Comparison of ENCODE assay signal across 25 cellular contexts in genomic region chr10:94879214-94879613, GRCh38. TPM values are rescaled to one million over a fixed set of nuclear protein-coding genes. Genes with fewer than 3 reads are reported as not detected.
"Had no signal": no experiment of that assay in that cellular context is flagged by ENCODE, and none has a peak within 500 bp of the region (broad histone marks: within the 10 kb centered on the region; RNA-seq: fewer than 3 reads in every experiment).

No MANE protein-coding gene starts in this region.

- H3K4me1 Mint-ChIP-seq: activated naive CD8-positive, alpha-beta T cell treated with anti-CD3 and anti-CD28 coated beads, Interleukin-2, amount 50 U/mL, for 24 hours; central memory CD8-positive, alpha-beta T cell had no signal

- ATAC-seq: activated CD4-positive, CD25-positive, alpha-beta regulatory T cell treated with anti-CD3 and anti-CD28 coated beads, Interleukin-2, amount 50 U/mL, for 24 hours; activated CD8-positive, alpha-beta T cell treated with anti-CD3 and anti-CD28 coated beads for 36 hours; activated naive CD4-positive, alpha-beta T cell treated with anti-CD3 and anti-CD28 coated beads, Interleukin-2, amount 50 U/mL, for 72 hours; activated naive CD8-positive, alpha-beta T cell treated with anti-CD3 and anti-CD28 coated beads, Interleukin-2, amount 50 U/mL, for 24 hours; body of pancreas had no signal

- H2AFZ ChIP-seq: PC-9 had no signal

- H3K9me3 ChIP-seq: ascending aorta, body of pancreas had no signal

- H3K4me2 ChIP-seq: PC-9 had no signal

- DNase-seq: activated CD4-positive, alpha-beta T cell treated with anti-CD3 and anti-CD28 coated beads for 4 hours; activated CD8-positive, alpha-beta memory T cell treated with anti-CD3 and anti-CD28 coated beads, Interleukin-2, amount 50 U/mL, for 48 hours; activated CD8-positive, alpha-beta T cell treated with anti-CD3 and anti-CD28 coated beads for 36 hours; activated effector memory CD4-positive, alpha-beta T cell treated with Interleukin-2 at 50 U/mL for 16 hours; activated naive CD4-positive, alpha-beta T cell; activated naive CD8-positive, alpha-beta T cell treated with anti-CD3 and anti-CD28 coated beads, Interleukin-2, amount 50 U/mL, for 24 hours; activated T-cell treated with anti-CD3 and anti-CD28 coated beads, Interleukin-2, amount 50 U/mL, for 1 hour; amniotic stem cell; body of pancreas; Kasumi-1; NCI-H1105 treated with DMSO at 0.1 percent for 48 hours; NCI-H146; NCI-H1930; NCI-H2171 treated with DMSO at 0.1 percent for 48 hours; NCI-H226; NCI-H510A; NCI-H526 treated with DMSO at 0.1 percent for 48 hours; PC-9; SHP77 treated with DMSO at 0.1 percent for 48 hours had no signal

- H3K27me3 ChIP-seq: ascending aorta, body of pancreas had no signal

- H3K27ac Mint-ChIP-seq: activated CD8-positive, alpha-beta T cell treated with anti-CD3 and anti-CD28 coated beads for 36 hours; activated naive CD4-positive, alpha-beta T cell treated with anti-CD3 and anti-CD28 coated beads, Interleukin-2, amount 50 U/mL, for 72 hours; activated naive CD8-positive, alpha-beta T cell treated with anti-CD3 and anti-CD28 coated beads, Interleukin-2, amount 50 U/mL, for 24 hours; T-helper 1 cell treated with Interleukin-12 subunit alpha and Interleukin-12 subunit beta and Interleukin-4 antibody, amounts not matched to agents 30 μg/mL and 1 μg/mL, for 36 hours had no signal

- H3K36me3 Mint-ChIP-seq: activated naive CD4-positive, alpha-beta T cell treated with anti-CD3 and anti-CD28 coated beads, Interleukin-2, amount 50 U/mL, for 72 hours had no signal

- H3K27ac ChIP-seq: ascending aorta, body of pancreas, PC-9 had no signal

- H3K4me3 Mint-ChIP-seq: activated CD8-positive, alpha-beta T cell treated with anti-CD3 and anti-CD28 coated beads for 36 hours; activated naive CD8-positive, alpha-beta T cell treated with anti-CD3 and anti-CD28 coated beads, Interleukin-2, amount 50 U/mL, for 24 hours; central memory CD8-positive, alpha-beta T cell; T-helper 1 cell treated with Interleukin-12 subunit alpha and Interleukin-12 subunit beta and Interleukin-4 antibody, amounts not matched to agents 30 μg/mL and 1 μg/mL, for 36 hours had no signal

- H3K36me3 ChIP-seq: ascending aorta had no signal

- H3K4me1 ChIP-seq: ascending aorta, body of pancreas had no signal

- H3K27me3 Mint-ChIP-seq: activated CD8-positive, alpha-beta T cell treated with anti-CD3 and anti-CD28 coated beads for 36 hours; activated naive CD8-positive, alpha-beta T cell treated with anti-CD3 and anti-CD28 coated beads, Interleukin-2, amount 50 U/mL, for 24 hours; central memory CD8-positive, alpha-beta T cell had no signal

- H3K9me3 Mint-ChIP-seq: T-helper 1 cell treated with Interleukin-12 subunit alpha and Interleukin-12 subunit beta and Interleukin-4 antibody, amounts not matched to agents 30 μg/mL and 1 μg/mL, for 36 hours had no signal

- H3K4me3 ChIP-seq: ascending aorta, body of pancreas, PC-9 had no signal

RNA-seq across cellular contexts. Expression of gene CYP2C9, which starts 59.2 kb away (rescaled TPM):
- total RNA-seq: activated CD8-positive, alpha-beta T cell treated with anti-CD3 and anti-CD28 coated beads for 36 hours; activated naive CD4-positive, alpha-beta T cell treated with anti-CD3 and anti-CD28 coated beads, Interleukin-2, amount 50 U/mL, for 72 hours; ascending aorta; PC-9; SK-MEL-5 had no signal
